1 cellular context compared by ENCODE assay signal in the genomic region with DNA sequence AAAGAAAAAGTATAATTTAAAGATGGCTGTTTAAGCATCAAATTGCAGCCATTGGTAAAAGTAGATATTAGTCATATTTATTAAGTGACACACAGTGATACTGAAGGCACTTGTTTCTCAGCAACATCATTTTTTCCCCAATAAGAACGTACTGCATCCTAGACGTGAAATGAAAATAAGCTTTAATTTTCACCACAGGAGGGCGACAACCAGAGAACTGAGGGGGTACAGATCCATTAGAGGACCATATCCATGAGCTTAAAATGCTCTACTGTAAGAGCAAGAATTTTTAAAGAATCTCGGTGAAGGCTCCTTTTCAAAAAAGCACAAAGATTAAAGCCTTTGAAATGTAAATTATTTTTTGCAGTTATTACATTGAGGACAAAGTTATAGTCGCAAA.
TF ChIP-seq lines count a peak whose summit lies in the region.

No MANE protein-coding gene starts in this region.

TF ChIP-seq in H1, 55 proteins besides CTCF, POLR2A, EP300 and RAD21 (continued from another document):
- TF ChIP-seq RFX5 (IDR thresholded peaks at IDR 0.05; ENCODE audit: borderline replicate concordance, low read depth, low read length), result no peak
- TF ChIP-seq BCL11A (IDR thresholded peaks at IDR 0.05; ENCODE audit: low read depth in 2 of 2, low read length in 2 of 2), result no peak
- no peak for TF ChIP-seq KDM5A (IDR thresholded peaks at IDR 0.05; ENCODE audit: low read length)
- no peak for TF ChIP-seq ZNF274 (IDR thresholded peaks at IDR 0.05; ENCODE audit: borderline replicate concordance, extremely low read depth, low read length)
- no peak for TF ChIP-seq SIX5 (IDR thresholded peaks at IDR 0.05; ENCODE audit: low read depth, low read length)
- TF ChIP-seq SIRT6 (IDR thresholded peaks at IDR 0.05; ENCODE audit: low read length), result no peak
- TF ChIP-seq SAP30 (IDR thresholded peaks at IDR 0.05; ENCODE audit: insufficient read depth, insufficient replicate concordance, low read length), result no peak
- no peak for TF ChIP-seq MAFK (IDR thresholded peaks at IDR 0.05; ENCODE audit: low read depth, low read length)
- TF ChIP-seq FOSL1 (IDR thresholded peaks at IDR 0.05; ENCODE audit: insufficient read depth, low read depth, low read length), result no peak
- TF ChIP-seq SP2 (IDR thresholded peaks at IDR 0.05; ENCODE audit: low read length), result no peak
- no peak for TF ChIP-seq CHD1 (IDR thresholded peaks at IDR 0.05; ENCODE audit: low read depth, low read length)
- no peak for TF ChIP-seq RBBP5 (IDR thresholded peaks at IDR 0.05; ENCODE audit: borderline replicate concordance, low read depth, low read length)
- no peak for TF ChIP-seq EGR1 (IDR thresholded peaks at IDR 0.05; ENCODE audit: borderline replicate concordance, low read depth, low read length)
- no peak for TF ChIP-seq RXRA (IDR thresholded peaks at IDR 0.05; ENCODE audit: insufficient read depth, low read depth, low read length)
- TF ChIP-seq BRCA1 (IDR thresholded peaks at IDR 0.05; ENCODE audit: low read depth, low read length), result no peak
- TF ChIP-seq JUND (IDR thresholded peaks at IDR 0.05; ENCODE audit: low read length), result no peak
- no peak for TF ChIP-seq NANOG (IDR thresholded peaks at IDR 0.05; ENCODE audit: insufficient read depth, low read depth, low read length, poor library complexity, severe bottlenecking)
- TF ChIP-seq POLR2AphosphoS5 (IDR thresholded peaks at IDR 0.05; ENCODE audit: low read depth, low read length), result no peak
- TF ChIP-seq CTBP2 (IDR thresholded peaks at IDR 0.05; ENCODE audit: borderline replicate concordance, insufficient read depth, insufficient read length, low read length), result no peak
